Comparison of ENCODE assay signal across 8 cellular contexts in the genomic region with DNA sequence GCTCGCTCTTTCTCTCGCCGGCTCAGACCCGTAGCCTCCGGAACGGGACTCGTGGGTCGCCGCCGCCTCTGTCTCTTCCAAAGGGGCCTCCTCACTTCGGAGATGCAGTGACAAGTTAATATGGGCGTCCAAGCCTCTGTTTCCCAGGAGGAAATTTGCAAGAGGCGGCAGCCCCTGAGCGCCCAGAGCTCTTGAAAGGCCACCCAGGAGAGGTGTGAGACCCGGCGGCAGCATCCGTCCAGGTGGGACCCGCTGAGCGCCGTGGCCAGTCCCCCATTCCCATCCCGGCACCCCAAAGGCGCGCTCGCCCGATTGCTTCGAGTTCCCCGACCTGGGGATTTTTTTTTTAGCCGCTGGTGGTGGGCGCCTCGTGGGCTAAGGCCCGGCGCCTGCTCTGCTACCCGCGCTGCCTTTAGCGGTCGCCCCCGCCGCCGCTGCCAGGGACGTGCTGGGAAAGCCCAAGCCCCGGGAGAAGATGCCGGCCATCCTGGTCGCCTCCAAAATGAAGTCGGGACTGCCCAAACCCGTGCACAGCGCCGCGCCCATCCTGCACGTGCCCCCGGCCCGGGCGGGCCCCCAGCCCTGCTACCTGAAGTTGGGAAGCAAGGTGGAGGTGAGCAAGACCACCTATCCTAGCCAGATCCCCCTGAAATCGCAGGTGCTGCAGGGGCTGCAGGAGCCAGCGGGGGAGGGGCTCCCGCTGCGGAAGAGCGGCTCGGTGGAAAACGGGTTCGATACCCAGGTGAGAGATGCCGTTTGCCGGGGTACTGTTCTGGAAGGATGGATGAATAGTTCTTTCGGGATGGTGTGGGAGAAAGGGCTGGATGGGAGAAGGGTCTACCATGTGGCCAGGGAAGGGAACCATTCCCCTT. TPM values are rescaled to one million over a fixed set of nuclear protein-coding genes. Genes with fewer than 3 reads are reported as not detected.
DNase-seq lines count a peak whose midpoint lies in the region; FAIRE-seq and TF ChIP-seq lines count a peak whose summit lies in the region.

No MANE protein-coding gene starts in this region.

- peak overlapping the region in 4 of 5 donors; percentile 90 to 94 (median 91) for H3K27ac ChIP-seq in stomach

- H3K4me3 Mint-ChIP-seq in activated naive CD8-positive, alpha-beta T cell = peak overlapping the region; percentile 88

- H3K27ac Mint-ChIP-seq in activated naive CD8-positive, alpha-beta T cell = no peak overlapping the region

- DNase-seq in Caki2 (ENCODE audit: low read depth) (peak; percentile 26), HFF-Myc (ENCODE audit: extremely low read depth, low read depth) (no peak), iris pigment epithelial cell (ENCODE audit: low read depth) (peak; percentile 26), stomach (no peak), H54 (ENCODE audit: insufficient read length, low spot score) (no peak), NCI-H2196 treated with DMSO at 0.1 percent for 48 hours (lab: John Stamatoyannopoulos, UW; ENCODE audit: unreplicated experiment) (no peak), GM19239 (ENCODE audit: insufficient read length, low spot score) (no peak)

- H3K27me3 Mint-ChIP-seq in activated naive CD8-positive, alpha-beta T cell = peaks cover 9% of the 10 kb centered on the region

- FAIRE-seq in H54 (lab: Jason Lieb, UNC) = no peak
- FAIRE-seq in GM19239 (lab: Jason Lieb, UNC) = no peak

- intact Hi-C loops in stomach (cut with DNase I; ENCODE audit: low total_unique reads) = no loop called here

- in situ Hi-C loops in Caki2 (cut with HindIII; ENCODE audit: low pct_unique_long_range_greater_than_20kb, low sequenced_read_pairs) = no loop called here

- peaks cover 21% of the 10 kb centered on the region for H3K4me1 Mint-ChIP-seq in activated naive CD8-positive, alpha-beta T cell (ENCODE audit: low read depth)

- no peaks in the 10 kb centered on the region for H3K9me3 ChIP-seq in stomach

- peaks cover 26 to 53% (median 38%) of the 10 kb centered on the region in 4 donors for H3K4me1 ChIP-seq in stomach

- 1 to 2% (median 1%) methylated on average over 29 to 63 of the region's 63 CpGs for WGBS in stomach, 5 donors

- TF ChIP-seq CTCF in HFF-Myc (IDR thresholded peaks at IDR 0.05; ENCODE audit: low read depth, low read length, missing control alignments) = no peak
- no peak for TF ChIP-seq CTCF in stomach (IDR thresholded peaks at IDR 0.05)

- TF ChIP-seq EP300 in stomach (IDR thresholded peaks at IDR 0.05) = no peak

- TF ChIP-seq POLR2A in stomach (IDR thresholded peaks at IDR 0.05) (no peak), H54 (IDR thresholded peaks at IDR 0.05; ENCODE audit: low read depth, low read length) (no peak)

- no peaks in the 10 kb centered on the region for H3K9me3 Mint-ChIP-seq in activated naive CD8-positive, alpha-beta T cell (ENCODE audit: low read depth)

- H3K4me3 ChIP-seq in HFF-Myc (replicated peaks; ENCODE audit: low read depth, low read length) (peak overlapping the region; percentile 84), stomach (peak overlapping the region; percentile 61 to 70 (median 64))

- no peaks in the 10 kb centered on the region for H3K36me3 ChIP-seq in stomach

- H3K36me3 Mint-ChIP-seq in activated naive CD8-positive, alpha-beta T cell = no peaks in the 10 kb centered on the region

- peaks cover 3 to 29% (median 26%) of the 10 kb centered on the region in 3 donors for H3K27me3 ChIP-seq in stomach

RNA-seq across cellular contexts. Expression of a gene that starts 0.8 kb away (rescaled TPM):
- 6.9 and 32.9 TPM in 2 replicates for total RNA-seq in Caki2 (2014; rRNA removed; shearing (Covaris generic); ENCODE audit: low replicate concordance)
- total RNA-seq in stomach = 10 to 100 TPM in 4 of 5 donors, 1 to 10 TPM in 1; 4.9 to 92.4 (median 19.3) TPM
- 1 to 10 TPM; 1.8 to 3.4 (median 3.1) TPM for polyA plus RNA-seq in stomach

Comparison
In these comparisons a context has a peak if more than half of its experiments do, and no peak if none do; other contexts are left out.
1. DNase-seq: peak in Caki2 (single experiment) and iris pigment epithelial cell (single experiment); none in HFF-Myc (single experiment), stomach (single experiment), H54 (single experiment), NCI-H2196 treated with DMSO at 0.1 percent for 48 hours (single experiment) and GM19239 (single experiment).